11 cellular contexts compared by ENCODE assay signal in the genomic region with DNA sequence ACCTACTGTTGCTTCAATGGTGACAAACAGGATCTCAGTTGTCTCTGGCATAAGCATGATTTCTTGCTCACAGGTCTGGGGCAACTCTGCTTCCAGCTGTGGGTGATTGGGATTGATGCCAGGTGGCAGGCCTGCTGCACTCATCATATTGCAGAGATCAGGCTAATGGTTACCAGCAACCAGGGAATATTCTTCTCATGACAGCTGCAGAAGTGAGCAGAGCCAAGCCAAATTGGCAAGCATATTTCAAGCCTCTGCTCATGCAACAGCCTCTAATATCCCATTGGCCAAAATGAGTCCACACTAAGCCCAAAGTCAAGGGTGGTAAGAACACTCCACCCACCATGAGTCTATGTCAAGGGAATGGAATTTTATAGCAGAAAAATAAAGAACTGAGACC. TPM values are rescaled to one million over a fixed set of nuclear protein-coding genes. Genes with fewer than 3 reads are reported as not detected.
DNase-seq lines count a peak whose midpoint lies in the region; ATAC-seq and TF ChIP-seq lines count a peak whose summit lies in the region.
"Had no signal": no experiment of that assay in that cellular context is flagged by ENCODE, and none has a peak within 500 bp of the region (broad histone marks: within the 10 kb centered on the region; RNA-seq: fewer than 3 reads in every experiment).

No MANE protein-coding gene starts in this region.

- intact Hi-C loops in activated T-helper 2 cell treated with anti-CD3 and anti-CD28 coated beads, Interferon-gamma antibody, Interleukin-2, Interleukin-4, amounts not matched to agents 10 μg/mL and 5 μg/mL and 100 μg/mL, durations not matched to agents 14 hours and 24 hours and 36 hours (cut with micrococcal nuclease) = no loop called here

- H3K27me3 ChIP-seq in adipocyte (replicated peaks; ENCODE audit: control insufficient read depth, insufficient read depth, low read length) = no peaks in the 10 kb centered on the region
- no peaks in the 10 kb centered on the region for H3K27me3 ChIP-seq in WERI-Rb-1 (ENCODE audit: insufficient read depth, low read depth, severe bottlenecking)

- H3K4me1 ChIP-seq in adipocyte (ENCODE audit: control insufficient read depth, insufficient read depth, low read length) = peaks cover 13% of the 10 kb centered on the region

- H3K4me3 Mint-ChIP-seq in activated T-helper 2 cell treated with anti-CD3 and anti-CD28 coated beads, Interferon-gamma antibody, Interleukin-2, Interleukin-4, amounts not matched to agents 10 μg/mL and 5 μg/mL and 100 μg/mL, durations not matched to agents 14 hours and 24 hours and 36 hours (ENCODE audit: low read depth) = no peak overlapping the region

- H3K27ac ChIP-seq in WERI-Rb-1 = no peak overlapping the region

- no peak overlapping the region for H3K9ac ChIP-seq in adipocyte (ENCODE audit: low read length)

- DNase-seq in AG08396 (ENCODE audit: low spot score) (peak; percentile 82), HS-27A (ENCODE audit: low read depth) (peak; percentile 99), adipocyte (ENCODE audit: low read depth) (peak; percentile 81), hepatic stellate cell (ENCODE audit: low spot score) (peak; percentile 38), DMS153 (lab: John Stamatoyannopoulos, UW) (no peak), WERI-Rb-1 (no peak)
- no peak for DNase-seq in activated T-helper 2 cell treated with anti-CD3 and anti-CD28 coated beads, Interferon-gamma antibody, Interleukin-2, Interleukin-4, amounts not matched to agents 10 μg/mL and 5 μg/mL and 100 μg/mL, durations not matched to agents 14 hours and 24 hours and 36 hours (ENCODE audit: low spot score)
- DNase-seq: activated CD4-positive, alpha-beta T cell treated with anti-CD3 and anti-CD28 coated beads, Interleukin-2, amount 50 U/mL, for 4 hours; MV-4-11; right cardiac atrium had no signal

- H3K4me1 Mint-ChIP-seq in activated T-helper 2 cell treated with anti-CD3 and anti-CD28 coated beads, Interferon-gamma antibody, Interleukin-2, Interleukin-4, amounts not matched to agents 10 μg/mL and 5 μg/mL and 100 μg/mL, durations not matched to agents 14 hours and 24 hours and 36 hours (ENCODE audit: low read depth) = no peaks in the 10 kb centered on the region

- H3K9me3 ChIP-seq in adipocyte (ENCODE audit: control insufficient read depth, low read length) (peaks cover 12% of the 10 kb centered on the region), WERI-Rb-1 (ENCODE audit: severe bottlenecking) (peaks cover 10% of the 10 kb centered on the region)

- H3K4me3 ChIP-seq in adipocyte (ENCODE audit: low read length) = no peak overlapping the region
- no peak overlapping the region for H3K4me3 ChIP-seq in WERI-Rb-1 (ENCODE audit: low read depth, low read length)

- H3K36me3 Mint-ChIP-seq in activated T-helper 2 cell treated with anti-CD3 and anti-CD28 coated beads, Interferon-gamma antibody, Interleukin-2, Interleukin-4, amounts not matched to agents 10 μg/mL and 5 μg/mL and 100 μg/mL, durations not matched to agents 14 hours and 24 hours and 36 hours (ENCODE audit: low read depth) = no peaks in the 10 kb centered on the region

- TF ChIP-seq CTCF in WERI-Rb-1 (IDR thresholded peaks at IDR 0.05; ENCODE audit: low read depth, low read length) = no peak

- H3K27me3 Mint-ChIP-seq in activated T-helper 2 cell treated with anti-CD3 and anti-CD28 coated beads, Interferon-gamma antibody, Interleukin-2, Interleukin-4, amounts not matched to agents 10 μg/mL and 5 μg/mL and 100 μg/mL, durations not matched to agents 14 hours and 24 hours and 36 hours (ENCODE audit: low read depth) = peaks cover 5% of the 10 kb centered on the region

- H3K27ac Mint-ChIP-seq in activated T-helper 2 cell treated with anti-CD3 and anti-CD28 coated beads, Interferon-gamma antibody, Interleukin-2, Interleukin-4, amounts not matched to agents 10 μg/mL and 5 μg/mL and 100 μg/mL, durations not matched to agents 14 hours and 24 hours and 36 hours = no peak overlapping the region

- H3K9me3 Mint-ChIP-seq in activated T-helper 2 cell treated with anti-CD3 and anti-CD28 coated beads, Interferon-gamma antibody, Interleukin-2, Interleukin-4, amounts not matched to agents 10 μg/mL and 5 μg/mL and 100 μg/mL, durations not matched to agents 14 hours and 24 hours and 36 hours = peaks cover 11% of the 10 kb centered on the region

- ATAC-seq in HG02588 (IDR thresholded peaks at IDR 0.05; ENCODE audit: unreplicated experiment) = no peak

- no peaks in the 10 kb centered on the region for H3K36me3 ChIP-seq in adipocyte (ENCODE audit: control insufficient read depth, insufficient read depth, low read length, severe bottlenecking)
- H3K36me3 ChIP-seq in WERI-Rb-1 = no peaks in the 10 kb centered on the region

RNA-seq across cellular contexts. Expression of gene TBC1D19, which starts 26.7 kb away (rescaled TPM):
- 4.5 TPM in 2 replicates for total RNA-seq in activated T-helper 2 cell treated with anti-CD3 and anti-CD28 coated beads, Interferon-gamma antibody, Interleukin-2, Interleukin-4, amounts not matched to agents 10 μg/mL and 5 μg/mL and 100 μg/mL, durations not matched to agents 14 hours and 24 hours and 36 hours

Comparison
In these comparisons a context has a peak if more than half of its experiments do, and no peak if none do; other contexts are left out.
1. DNase-seq: peak in AG08396 (single experiment), HS-27A (single experiment), adipocyte (single experiment) and hepatic stellate cell (single experiment); none in DMS153 (single experiment), WERI-Rb-1 (single experiment) and activated T-helper 2 cell treated with anti-CD3 and anti-CD28 coated beads, Interferon-gamma antibody, Interleukin-2, Interleukin-4, amounts not matched to agents 10 μg/mL and 5 μg/mL and 100 μg/mL, durations not matched to agents 14 hours and 24 hours and 36 hours (single experiment).